1 cellular context compared by ENCODE assay signal in genomic region chr18:49754866-49755265, GRCh38.
TF ChIP-seq lines count a peak whose summit lies in the region.

No MANE protein-coding gene starts in this region.

TF ChIP-seq in GM23338, 12 proteins besides CTCF, POLR2A, EP300 and RAD21 (continued from another document):
- TF ChIP-seq, protein P1, sequence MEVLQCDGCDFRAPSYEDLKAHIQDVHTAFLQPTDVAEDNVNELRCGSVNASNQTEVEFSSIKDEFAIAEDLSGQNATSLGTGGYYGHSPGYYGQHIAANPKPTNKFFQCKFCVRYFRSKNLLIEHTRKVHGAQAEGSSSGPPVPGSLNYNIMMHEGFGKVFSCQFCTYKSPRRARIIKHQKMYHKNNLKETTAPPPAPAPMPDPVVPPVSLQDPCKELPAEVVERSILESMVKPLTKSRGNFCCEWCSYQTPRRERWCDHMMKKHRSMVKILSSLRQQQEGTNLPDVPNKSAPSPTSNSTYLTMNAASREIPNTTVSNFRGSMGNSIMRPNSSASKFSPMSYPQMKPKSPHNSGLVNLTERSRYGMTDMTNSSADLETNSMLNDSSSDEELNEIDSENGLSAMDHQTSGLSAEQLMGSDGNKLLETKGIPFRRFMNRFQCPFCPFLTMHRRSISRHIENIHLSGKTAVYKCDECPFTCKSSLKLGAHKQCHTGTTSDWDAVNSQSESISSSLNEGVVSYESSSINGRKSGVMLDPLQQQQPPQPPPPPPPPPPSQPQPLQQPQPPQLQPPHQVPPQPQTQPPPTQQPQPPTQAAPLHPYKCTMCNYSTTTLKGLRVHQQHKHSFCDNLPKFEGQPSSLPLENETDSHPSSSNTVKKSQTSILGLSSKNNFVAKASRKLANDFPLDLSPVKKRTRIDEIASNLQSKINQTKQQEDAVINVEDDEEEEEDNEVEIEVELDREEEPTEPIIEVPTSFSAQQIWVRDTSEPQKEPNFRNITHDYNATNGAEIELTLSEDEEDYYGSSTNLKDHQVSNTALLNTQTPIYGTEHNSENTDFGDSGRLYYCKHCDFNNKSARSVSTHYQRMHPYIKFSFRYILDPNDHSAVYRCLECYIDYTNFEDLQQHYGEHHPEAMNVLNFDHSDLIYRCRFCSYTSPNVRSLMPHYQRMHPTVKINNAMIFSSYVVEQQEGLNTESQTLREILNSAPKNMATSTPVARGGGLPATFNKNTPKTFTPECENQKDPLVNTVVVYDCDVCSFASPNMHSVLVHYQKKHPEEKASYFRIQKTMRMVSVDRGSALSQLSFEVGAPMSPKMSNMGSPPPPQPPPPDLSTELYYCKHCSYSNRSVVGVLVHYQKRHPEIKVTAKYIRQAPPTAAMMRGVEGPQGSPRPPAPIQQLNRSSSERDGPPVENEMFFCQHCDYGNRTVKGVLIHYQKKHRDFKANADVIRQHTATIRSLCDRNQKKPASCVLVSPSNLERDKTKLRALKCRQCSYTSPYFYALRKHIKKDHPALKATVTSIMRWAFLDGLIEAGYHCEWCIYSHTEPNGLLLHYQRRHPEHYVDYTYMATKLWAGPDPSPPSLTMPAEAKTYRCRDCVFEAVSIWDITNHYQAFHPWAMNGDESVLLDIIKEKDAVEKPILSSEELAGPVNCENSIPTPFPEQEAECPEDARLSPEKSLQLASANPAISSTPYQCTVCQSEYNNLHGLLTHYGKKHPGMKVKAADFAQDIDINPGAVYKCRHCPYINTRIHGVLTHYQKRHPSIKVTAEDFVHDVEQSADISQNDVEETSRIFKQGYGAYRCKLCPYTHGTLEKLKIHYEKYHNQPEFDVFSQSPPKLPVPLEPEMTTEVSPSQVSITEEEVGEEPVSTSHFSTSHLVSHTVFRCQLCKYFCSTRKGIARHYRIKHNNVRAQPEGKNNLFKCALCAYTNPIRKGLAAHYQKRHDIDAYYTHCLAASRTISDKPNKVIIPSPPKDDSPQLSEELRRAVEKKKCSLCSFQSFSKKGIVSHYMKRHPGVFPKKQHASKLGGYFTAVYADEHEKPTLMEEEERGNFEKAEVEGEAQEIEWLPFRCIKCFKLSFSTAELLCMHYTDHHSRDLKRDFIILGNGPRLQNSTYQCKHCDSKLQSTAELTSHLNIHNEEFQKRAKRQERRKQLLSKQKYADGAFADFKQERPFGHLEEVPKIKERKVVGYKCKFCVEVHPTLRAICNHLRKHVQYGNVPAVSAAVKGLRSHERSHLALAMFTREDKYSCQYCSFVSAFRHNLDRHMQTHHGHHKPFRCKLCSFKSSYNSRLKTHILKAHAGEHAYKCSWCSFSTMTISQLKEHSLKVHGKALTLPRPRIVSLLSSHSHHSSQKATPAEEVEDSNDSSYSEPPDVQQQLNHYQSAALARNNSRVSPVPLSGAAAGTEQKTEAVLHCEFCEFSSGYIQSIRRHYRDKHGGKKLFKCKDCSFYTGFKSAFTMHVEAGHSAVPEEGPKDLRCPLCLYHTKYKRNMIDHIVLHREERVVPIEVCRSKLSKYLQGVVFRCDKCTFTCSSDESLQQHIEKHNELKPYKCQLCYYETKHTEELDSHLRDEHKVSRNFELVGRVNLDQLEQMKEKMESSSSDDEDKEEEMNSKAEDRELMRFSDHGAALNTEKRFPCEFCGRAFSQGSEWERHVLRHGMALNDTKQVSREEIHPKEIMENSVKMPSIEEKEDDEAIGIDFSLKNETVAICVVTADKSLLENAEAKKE (CRISPR knock-in tag; IDR thresholded peaks at IDR 0.05), result no peak
